ENCODE assay signal across 19 cellular contexts in genomic region chr18:22267697-22268096, GRCh38.
"Had no signal": no experiment of that assay in that cellular context is flagged by ENCODE, and none has a peak within 500 bp of the region (broad histone marks: within the 10 kb centered on the region; RNA-seq: fewer than 3 reads in every experiment).

No MANE protein-coding gene starts in this region.

- H3K27ac ChIP-seq: colonic mucosa, neutrophil, suprapubic skin, WERI-Rb-1 had no signal

- H3K4me1 ChIP-seq: colonic mucosa, suprapubic skin had no signal

- H3K36me3 ChIP-seq: colonic mucosa, neutrophil, suprapubic skin, WERI-Rb-1 had no signal

- DNase-seq: activated CD4-positive, alpha-beta T cell treated with anti-CD3 and anti-CD28 coated beads for 1 hour; activated CD4-positive, alpha-beta T cell treated with anti-CD3 and anti-CD28 coated beads, Interleukin-2, amount 50 U/mL, for 4 hours; activated gamma-delta T cell treated with Interleukin-2 at 50 U/mL for 16 hours; amygdala; caudate nucleus; colonic mucosa; head of caudate nucleus; immature natural killer cell; kidney glomerular epithelial cell; retina; stimulated activated CD4-positive, alpha-beta T cell treated with anti-CD3 and anti-CD28 coated beads, Interleukin-2, amount 100 ng/mL, for 48 hours; SW 1271; T-helper 2 cell; trophoblast cell; WERI-Rb-1 had no signal

- ATAC-seq: natural killer cell treated with Interleukin-12 subunit alpha and Interleukin-12 subunit beta and Interleukin-15 and Interleukin-18, amount 100 ng/mL, for 72 hours had no signal

- H3K4me3 ChIP-seq: colonic mucosa, suprapubic skin had no signal

- FAIRE-seq: frontal cortex had no signal

- H3K27me3 ChIP-seq: colonic mucosa, neutrophil, suprapubic skin had no signal

- H3K9me3 ChIP-seq: colonic mucosa, neutrophil, suprapubic skin had no signal
